Comparison of ENCODE assay signal across 31 cellular contexts in genomic region chr9:88182501-88182900, GRCh38. TPM values are rescaled to one million over a fixed set of nuclear protein-coding genes. Genes with fewer than 3 reads are reported as not detected.
"Had no signal": no experiment of that assay in that cellular context is flagged by ENCODE, and none has a peak within 500 bp of the region (broad histone marks: within the 10 kb centered on the region; RNA-seq: fewer than 3 reads in every experiment).

No MANE protein-coding gene starts in this region.

- H3K4me3 Mint-ChIP-seq: activated CD4-positive, alpha-beta memory T cell treated with anti-CD3 and anti-CD28 coated beads, Interleukin-2, amount 10 ng/mL, durations not matched to agents 7 days and 5 days; activated CD4-positive, alpha-beta T cell treated with anti-CD3 and anti-CD28 coated beads for 36 hours; activated CD4-positive, alpha-beta T cell treated with anti-CD3 and anti-CD28 coated beads, Interleukin-2, amount 10 ng/mL, durations not matched to agents 24 days and 14 days; activated naive CD4-positive, alpha-beta T cell treated with anti-CD3 and anti-CD28 coated beads for 36 hours; activated naive CD4-positive, alpha-beta T cell treated with anti-CD3 and anti-CD28 coated beads, Interleukin-2, amount 50 U/mL, for 24 hours; activated naive CD8-positive, alpha-beta T cell treated with anti-CD3 and anti-CD28 coated beads for 36 hours; activated naive CD8-positive, alpha-beta T cell treated with anti-CD3 and anti-CD28 coated beads, Interleukin-2, amount 50 U/mL, for 24 hours; activated T-cell treated with anti-CD3 and anti-CD28 coated beads, Interleukin-2, amount 50 U/mL, for 24 hours; activated T-cell treated with anti-CD3 and anti-CD28 coated beads, Interleukin-2, amount 50 U/mL, for 72 hours; dendritic cell treated with granulocyte-macrophage colony-stimulating factor and Interleukin-4, amounts not matched to agents 40 ng/mL and 50 ng/mL, for 4 days; endodermal cell had no signal

- ATAC-seq: activated CD4-positive, alpha-beta T cell treated with anti-CD3 and anti-CD28 coated beads for 36 hours; activated naive CD8-positive, alpha-beta T cell treated with anti-CD3 and anti-CD28 coated beads, Interleukin-2, amount 50 U/mL, for 24 hours; activated T-cell treated with anti-CD3 and anti-CD28 coated beads, Interleukin-2, amount 50 U/mL, for 72 hours; body of pancreas; esophagus mucosa; foreskin keratinocyte; gastrocnemius medialis; heart left ventricle had no signal

- H3K27ac Mint-ChIP-seq: activated CD4-positive, alpha-beta memory T cell treated with anti-CD3 and anti-CD28 coated beads, Interleukin-2, amount 10 ng/mL, durations not matched to agents 7 days and 5 days; activated CD4-positive, alpha-beta T cell treated with anti-CD3 and anti-CD28 coated beads for 36 hours; activated CD4-positive, alpha-beta T cell treated with anti-CD3 and anti-CD28 coated beads, Interleukin-2, amount 10 ng/mL, durations not matched to agents 24 days and 14 days; activated naive CD4-positive, alpha-beta T cell treated with anti-CD3 and anti-CD28 coated beads for 36 hours; activated naive CD4-positive, alpha-beta T cell treated with anti-CD3 and anti-CD28 coated beads, Interleukin-2, amount 50 U/mL, for 24 hours; activated naive CD8-positive, alpha-beta T cell treated with anti-CD3 and anti-CD28 coated beads for 36 hours; activated naive CD8-positive, alpha-beta T cell treated with anti-CD3 and anti-CD28 coated beads, Interleukin-2, amount 50 U/mL, for 24 hours; activated T-cell treated with anti-CD3 and anti-CD28 coated beads, Interleukin-2, amount 50 U/mL, for 24 hours; activated T-cell treated with anti-CD3 and anti-CD28 coated beads, Interleukin-2, amount 50 U/mL, for 72 hours; dendritic cell treated with granulocyte-macrophage colony-stimulating factor and Interleukin-4, amounts not matched to agents 40 ng/mL and 50 ng/mL, for 4 days; endodermal cell had no signal

- H3K4me1 Mint-ChIP-seq: endodermal cell had no signal

- DNase-seq: activated CD4-positive, alpha-beta memory T cell treated with anti-CD3 and anti-CD28 coated beads, Interleukin-2, amount 10 ng/mL, durations not matched to agents 7 days and 5 days; activated CD4-positive, alpha-beta T cell treated with anti-CD3 and anti-CD28 coated beads for 36 hours; activated CD4-positive, alpha-beta T cell treated with anti-CD3 and anti-CD28 coated beads, Interleukin-2, amount 10 ng/mL, durations not matched to agents 24 days and 14 days; activated CD4-positive, CD25-positive, alpha-beta regulatory T cell; activated CD4-positive, CD25-positive, alpha-beta regulatory T cell treated with anti-CD3 and anti-CD28 coated beads, Interleukin-2, amount 50 U/mL, for 72 hours; activated CD8-positive, alpha-beta memory T cell treated with anti-CD3 and anti-CD28 coated beads, Interleukin-2, amount 50 U/mL, for 48 hours; activated effector memory CD4-positive, alpha-beta T cell treated with anti-CD3 and anti-CD28 coated beads, Interleukin-2, amount 50 U/mL, for 16 hours; activated naive CD4-positive, alpha-beta T cell treated with anti-CD3 and anti-CD28 coated beads for 36 hours; activated naive CD8-positive, alpha-beta T cell treated with anti-CD3 and anti-CD28 coated beads for 36 hours; activated naive CD8-positive, alpha-beta T cell treated with anti-CD3 and anti-CD28 coated beads, Interleukin-2, amount 50 U/mL, for 24 hours; activated T-cell treated with anti-CD3 and anti-CD28 coated beads for 4 hours; activated T-cell treated with anti-CD3 and anti-CD28 coated beads, Interleukin-2, amount 50 U/mL, for 24 hours; activated T-cell treated with anti-CD3 and anti-CD28 coated beads, Interleukin-2, amount 50 U/mL, for 72 hours; adrenal gland; amygdala; aorta; body of pancreas; dorsolateral prefrontal cortex; effector memory CD4-positive, alpha-beta T cell; endodermal cell; foreskin keratinocyte; gastrocnemius medialis; glutamatergic neuron; heart left ventricle; T-helper 2 cell had no signal

- H3K36me3 Mint-ChIP-seq: activated naive CD4-positive, alpha-beta T cell treated with anti-CD3 and anti-CD28 coated beads, Interleukin-2, amount 50 U/mL, for 24 hours; activated naive CD8-positive, alpha-beta T cell treated with anti-CD3 and anti-CD28 coated beads for 36 hours had no signal

- H3K9me3 Mint-ChIP-seq: activated CD4-positive, alpha-beta memory T cell treated with anti-CD3 and anti-CD28 coated beads, Interleukin-2, amount 10 ng/mL, durations not matched to agents 7 days and 5 days; activated CD4-positive, alpha-beta T cell treated with anti-CD3 and anti-CD28 coated beads, Interleukin-2, amount 10 ng/mL, durations not matched to agents 24 days and 14 days; activated naive CD4-positive, alpha-beta T cell treated with anti-CD3 and anti-CD28 coated beads for 36 hours; activated naive CD4-positive, alpha-beta T cell treated with anti-CD3 and anti-CD28 coated beads, Interleukin-2, amount 50 U/mL, for 24 hours; activated naive CD8-positive, alpha-beta T cell treated with anti-CD3 and anti-CD28 coated beads for 36 hours; activated naive CD8-positive, alpha-beta T cell treated with anti-CD3 and anti-CD28 coated beads, Interleukin-2, amount 50 U/mL, for 24 hours; activated T-cell treated with anti-CD3 and anti-CD28 coated beads, Interleukin-2, amount 50 U/mL, for 24 hours; activated T-cell treated with anti-CD3 and anti-CD28 coated beads, Interleukin-2, amount 50 U/mL, for 72 hours; dendritic cell treated with granulocyte-macrophage colony-stimulating factor and Interleukin-4, amounts not matched to agents 40 ng/mL and 50 ng/mL, for 4 days; endodermal cell had no signal

RNA-seq across cellular contexts. Expression of gene SPATA31C2, which starts 44.2 kb away (rescaled TPM):
- total RNA-seq: activated CD4-positive, alpha-beta memory T cell treated with anti-CD3 and anti-CD28 coated beads, Interleukin-2, amount 10 ng/mL, durations not matched to agents 7 days and 5 days; activated naive CD4-positive, alpha-beta T cell treated with anti-CD3 and anti-CD28 coated beads for 36 hours; activated T-cell treated with anti-CD3 and anti-CD28 coated beads, Interleukin-2, amount 50 U/mL, for 72 hours; adrenal gland; aorta; body of pancreas; endodermal cell; epithelial cell of proximal tubule; esophagus mucosa; foreskin keratinocyte; gastrocnemius medialis; heart left ventricle; hepatocyte; T-helper 1 cell treated with Interleukin-12 subunit alpha and Interleukin-12 subunit beta and Interleukin-4 antibody, amounts not matched to agents 30 ng/mL and 1 ng/mL, for 36 hours had no signal
